In the genomic region with DNA sequence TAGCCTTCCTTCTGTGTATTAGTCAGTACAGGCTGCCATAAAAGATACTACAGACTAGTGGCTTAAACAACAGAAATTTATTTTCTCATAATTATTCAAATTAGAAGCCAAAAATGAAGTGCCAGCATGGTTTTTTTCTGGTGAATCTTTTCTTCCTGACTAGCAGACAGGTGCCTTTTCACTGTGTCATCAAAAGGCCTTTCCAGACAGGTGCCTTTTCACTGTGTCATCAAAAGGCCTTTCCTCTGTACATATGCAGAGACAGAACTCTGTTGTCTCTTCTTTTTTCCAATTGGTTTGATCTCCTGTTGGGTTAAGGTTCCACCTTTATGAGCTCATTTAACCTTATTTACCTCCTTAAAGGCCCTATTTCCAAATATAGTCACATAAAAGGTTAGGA, we compare ENCODE assay signal across 27 cellular contexts.
"Had no signal": no experiment of that assay in that cellular context is flagged by ENCODE, and none has a peak within 500 bp of the region (broad histone marks: within the 10 kb centered on the region; RNA-seq: fewer than 3 reads in every experiment).

No MANE protein-coding gene starts in this region.

- H3K4me1 ChIP-seq: ascending aorta, colonic mucosa, gastrocnemius medialis, left ventricle myocardium inferior, spleen, suprapubic skin, tibial nerve had no signal

- DNase-seq: activated CD4-positive, alpha-beta T cell treated with anti-CD3 and anti-CD28 coated beads for 48 hours; activated CD4-positive, alpha-beta T cell treated with anti-CD3 and anti-CD28 coated beads, Interleukin-2, amount 50 U/mL, for 48 hours; activated CD8-positive, alpha-beta memory T cell treated with anti-CD3 and anti-CD28 coated beads for 24 hours; activated effector memory CD4-positive, alpha-beta T cell treated with anti-CD3 and anti-CD28 coated beads, Interleukin-2, amount 50 U/mL, for 16 hours; activated naive CD4-positive, alpha-beta T cell treated with anti-CD3 and anti-CD28 coated beads for 36 hours; activated naive CD8-positive, alpha-beta T cell treated with anti-CD3 and anti-CD28 coated beads for 36 hours; cerebellar nuclear complex; colonic mucosa; effector CD8-positive, alpha-beta T cell; erythroblast; gastrocnemius medialis; glutamatergic neuron; left ventricle myocardium inferior; mucosa of descending colon; posterior cingulate gyrus; right cardiac atrium; spleen; stimulated activated naive CD4-positive, alpha-beta T cell; T1000; WERI-Rb-1 had no signal

- H3K36me3 ChIP-seq: ascending aorta, cardiac muscle cell, colonic mucosa, gastrocnemius medialis, left ventricle myocardium inferior, spleen, suprapubic skin, tibial nerve, WERI-Rb-1 had no signal

- H3K27me3 ChIP-seq: ascending aorta, cardiac muscle cell, colonic mucosa, gastrocnemius medialis, spleen, suprapubic skin, tibial nerve had no signal

- H3K4me3 ChIP-seq: ascending aorta, cardiac muscle cell, colonic mucosa, gastrocnemius medialis, left ventricle myocardium inferior, lung, mucosa of descending colon, spleen, suprapubic skin, tibial nerve had no signal

- ATAC-seq: activated CD4-positive, CD25-positive, alpha-beta regulatory T cell treated with anti-CD3 and anti-CD28 coated beads, Interleukin-2, amount 50 U/mL, for 24 hours; gastrocnemius medialis; mucosa of descending colon; natural killer cell treated with Interleukin-12 subunit alpha and Interleukin-12 subunit beta and Interleukin-15 and Interleukin-18, amount 100 ng/mL, for 72 hours; right cardiac atrium had no signal

- H3K9me3 ChIP-seq: ascending aorta, colonic mucosa, gastrocnemius medialis, left ventricle myocardium inferior, mucosa of descending colon, spleen, suprapubic skin, tibial nerve had no signal

- H3K27ac ChIP-seq: ascending aorta, cardiac muscle cell, colonic mucosa, gastrocnemius medialis, left ventricle myocardium inferior, spleen, suprapubic skin, tibial nerve, WERI-Rb-1 had no signal
